Comparison of ENCODE assay signal across 31 cellular contexts in the genomic region with DNA sequence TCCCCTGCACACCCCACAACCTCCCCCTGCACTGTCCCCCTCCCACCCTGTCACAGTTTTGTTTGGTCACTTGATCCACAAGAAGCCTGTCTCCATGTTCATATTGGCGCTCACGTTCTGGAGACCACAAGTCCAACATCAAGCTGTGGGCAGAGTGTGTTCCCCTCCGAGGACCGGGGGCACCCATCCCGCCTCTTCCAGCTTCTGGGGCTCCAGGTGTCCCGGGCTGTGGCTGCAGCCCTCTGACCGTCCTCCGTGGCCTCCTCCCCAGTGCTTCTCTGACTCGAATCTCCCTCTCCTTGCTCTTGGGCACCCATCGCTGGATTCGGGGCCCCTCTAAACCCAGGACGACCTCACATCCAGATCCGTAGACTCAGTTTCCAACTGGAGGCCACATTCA. TPM values are rescaled to one million over a fixed set of nuclear protein-coding genes. Genes with fewer than 3 reads are reported as not detected.
"Had no signal": no experiment of that assay in that cellular context is flagged by ENCODE, and none has a peak within 500 bp of the region (broad histone marks: within the 10 kb centered on the region; RNA-seq: fewer than 3 reads in every experiment).

No MANE protein-coding gene starts in this region.

- H3K4me3 Mint-ChIP-seq: activated B cell treated with CpG ODN at 0.5 μM for 24 hours; activated CD4-positive, alpha-beta memory T cell treated with anti-CD3 and anti-CD28 coated beads, Interleukin-2, amount 10 ng/mL, durations not matched to agents 7 days and 5 days; activated naive CD4-positive, alpha-beta T cell treated with anti-CD3 and anti-CD28 coated beads, Interleukin-2, amount 10 ng/mL, durations not matched to agents 7 days and 5 days; activated naive CD8-positive, alpha-beta T cell treated with anti-CD3 and anti-CD28 coated beads, Interleukin-2, amount 10 ng/mL, durations not matched to agents 7 days and 5 days; activated T-helper 17 cell treated with anti-CD3 and anti-CD28 coated beads, Interleukin-2, amount 50 U/mL, for 72 hours; T-helper 1 cell treated with Interleukin-12 subunit alpha and Interleukin-12 subunit beta and Interleukin-4 antibody, amounts not matched to agents 30 μg/mL and 1 μg/mL, for 36 hours had no signal

- H3K27me3 Mint-ChIP-seq: activated CD4-positive, alpha-beta memory T cell treated with anti-CD3 and anti-CD28 coated beads, Interleukin-2, amount 10 ng/mL, durations not matched to agents 7 days and 5 days; activated naive CD4-positive, alpha-beta T cell treated with anti-CD3 and anti-CD28 coated beads, Interleukin-2, amount 10 ng/mL, durations not matched to agents 7 days and 5 days; activated naive CD8-positive, alpha-beta T cell treated with anti-CD3 and anti-CD28 coated beads, Interleukin-2, amount 10 ng/mL, durations not matched to agents 7 days and 5 days had no signal

- H3K27ac ChIP-seq: breast epithelium, SK-N-MC had no signal

- H3K36me3 ChIP-seq: breast epithelium had no signal

- DNase-seq: activated B cell treated with CpG ODN at 0.5 μM for 24 hours; activated CD4-positive, alpha-beta memory T cell treated with anti-CD3 and anti-CD28 coated beads, Interleukin-2, amount 10 ng/mL, durations not matched to agents 7 days and 5 days; activated CD4-positive, alpha-beta T cell treated with anti-CD3 and anti-CD28 coated beads, Interleukin-2, amount 50 U/mL, for 1 hour; activated gamma-delta T cell; activated naive CD4-positive, alpha-beta T cell treated with anti-CD3 and anti-CD28 coated beads, Interleukin-2, amount 10 ng/mL, durations not matched to agents 7 days and 5 days; activated naive CD8-positive, alpha-beta T cell treated with anti-CD3 and anti-CD28 coated beads, Interleukin-2, amount 10 ng/mL, durations not matched to agents 7 days and 5 days; activated T-cell treated with anti-CD3 and anti-CD28 coated beads for 4 hours; activated T-cell treated with anti-CD3 and anti-CD28 coated beads, Interleukin-2, amount 50 U/mL, for 48 hours; aorta; caudate nucleus; NCI-H1048; NCI-H1417; NCI-H1930; NCI-H2171; NCI-H226; NCI-H510A; NCI-H69; NK-92 treated with Interleukin-12 subunit alpha and Interleukin-12 subunit beta, amount 100 ng/mL, for 24 hours; OCI-M1; RPMI8226; SW 1271; T-helper 9 cell had no signal

- H3K9me3 Mint-ChIP-seq: activated B cell treated with CpG ODN at 0.5 μM for 24 hours; activated CD4-positive, alpha-beta memory T cell treated with anti-CD3 and anti-CD28 coated beads, Interleukin-2, amount 10 ng/mL, durations not matched to agents 7 days and 5 days; activated naive CD8-positive, alpha-beta T cell treated with anti-CD3 and anti-CD28 coated beads, Interleukin-2, amount 10 ng/mL, durations not matched to agents 7 days and 5 days; activated T-helper 17 cell treated with anti-CD3 and anti-CD28 coated beads, Interleukin-2, amount 50 U/mL, for 72 hours; T-helper 1 cell treated with Interleukin-12 subunit alpha and Interleukin-12 subunit beta and Interleukin-4 antibody, amounts not matched to agents 30 μg/mL and 1 μg/mL, for 36 hours had no signal

- H3K4me1 ChIP-seq: breast epithelium had no signal

- H3K4me3 ChIP-seq: breast epithelium, K562, SK-N-MC had no signal

- H3K36me3 Mint-ChIP-seq: activated naive CD4-positive, alpha-beta T cell treated with anti-CD3 and anti-CD28 coated beads, Interleukin-2, amount 10 ng/mL, durations not matched to agents 7 days and 5 days; activated naive CD8-positive, alpha-beta T cell treated with anti-CD3 and anti-CD28 coated beads, Interleukin-2, amount 10 ng/mL, durations not matched to agents 7 days and 5 days had no signal

- H3K27me3 ChIP-seq: breast epithelium had no signal

- H3K27ac Mint-ChIP-seq: activated B cell treated with CpG ODN at 0.5 μM for 24 hours; activated CD4-positive, alpha-beta memory T cell treated with anti-CD3 and anti-CD28 coated beads, Interleukin-2, amount 10 ng/mL, durations not matched to agents 7 days and 5 days; activated naive CD4-positive, alpha-beta T cell treated with anti-CD3 and anti-CD28 coated beads, Interleukin-2, amount 10 ng/mL, durations not matched to agents 7 days and 5 days; activated naive CD8-positive, alpha-beta T cell treated with anti-CD3 and anti-CD28 coated beads, Interleukin-2, amount 10 ng/mL, durations not matched to agents 7 days and 5 days; activated T-helper 17 cell treated with anti-CD3 and anti-CD28 coated beads, Interleukin-2, amount 50 U/mL, for 72 hours; T-helper 1 cell treated with Interleukin-12 subunit alpha and Interleukin-12 subunit beta and Interleukin-4 antibody, amounts not matched to agents 30 μg/mL and 1 μg/mL, for 36 hours had no signal

- ATAC-seq: activated T-helper 17 cell treated with anti-CD3 and anti-CD28 coated beads, Interleukin-2, amount 50 U/mL, for 72 hours; K562; Panc1; Right ventricle myocardium inferior had no signal

- H3K4me1 Mint-ChIP-seq: activated B cell treated with CpG ODN at 0.5 μM for 24 hours; activated CD4-positive, alpha-beta memory T cell treated with anti-CD3 and anti-CD28 coated beads, Interleukin-2, amount 10 ng/mL, durations not matched to agents 7 days and 5 days; activated naive CD4-positive, alpha-beta T cell treated with anti-CD3 and anti-CD28 coated beads, Interleukin-2, amount 10 ng/mL, durations not matched to agents 7 days and 5 days; activated T-helper 17 cell treated with anti-CD3 and anti-CD28 coated beads, Interleukin-2, amount 50 U/mL, for 72 hours had no signal

RNA-seq across cellular contexts. Expression of gene PLEKHG4B, which starts 49.2 kb away (rescaled TPM):
- total RNA-seq: activated B cell treated with CpG ODN at 0.5 μM for 24 hours; activated CD4-positive, alpha-beta memory T cell treated with anti-CD3 and anti-CD28 coated beads, Interleukin-2, amount 10 ng/mL, durations not matched to agents 7 days and 5 days; Right ventricle myocardium inferior had no signal
- polyA plus RNA-seq: K562 had no signal

RNA-seq across cellular contexts. Expression of gene LRRC14B, which starts 50.1 kb away (rescaled TPM):
- total RNA-seq: activated B cell treated with CpG ODN at 0.5 μM for 24 hours; activated CD4-positive, alpha-beta memory T cell treated with anti-CD3 and anti-CD28 coated beads, Interleukin-2, amount 10 ng/mL, durations not matched to agents 7 days and 5 days; activated CD8-positive, alpha-beta memory T cell treated with anti-CD3 and anti-CD28 coated beads for 36 hours; activated T-helper 17 cell treated with anti-CD3 and anti-CD28 coated beads, Interleukin-2, amount 50 U/mL, for 72 hours; aorta; K562; M059J had no signal
- polyA plus RNA-seq: aorta, K562 had no signal
